12 cellular contexts compared by ENCODE assay signal in genomic region chr7:35695987-35696386, GRCh38. TPM values are rescaled to one million over a fixed set of nuclear protein-coding genes. Genes with fewer than 3 reads are reported as not detected.
DNase-seq lines count a peak whose midpoint lies in the region; ATAC-seq, FAIRE-seq and TF ChIP-seq lines count a peak whose summit lies in the region.
"Had no signal": no experiment of that assay in that cellular context is flagged by ENCODE, and none has a peak within 500 bp of the region (broad histone marks: within the 10 kb centered on the region; RNA-seq: fewer than 3 reads in every experiment).

No MANE protein-coding gene starts in this region.

- peaks cover 11% of the 10 kb centered on the region for H4K20me1 ChIP-seq in HepG2 (ENCODE audit: insufficient read depth, low read length)

- TF ChIP-seq POLR2A in HepG2 (IDR thresholded peaks at IDR 0.05; ENCODE audit: insufficient read depth in 1 of 2, low read depth in 2 of 2, low read length in 2 of 2): no peak

- TF ChIP-seq EP300 in HepG2 (IDR thresholded peaks at IDR 0.05; ENCODE audit: low read depth in 2 of 2, low read length in 2 of 2) (no peak), HepG2 (CRISPR knock-in tag; IDR thresholded peaks at IDR 0.05; ENCODE audit: borderline replicate concordance) (no peak)

- no peak for ATAC-seq in HepG2
- no peak for ATAC-seq in thoracic aorta (ENCODE audit: insufficient number of reproducible peaks, low FRiP score, low read depth)

- BruUV-seq in HepG2 (replicated peaks; lab: Mats Ljungman, UMichigan): TSS peak; percentile 87

- DNase-seq in activated T-cell treated with anti-CD3 and anti-CD28 coated beads, Interleukin-2, amount 50 U/mL, for 24 hours: no peak
- DNase-seq in activated T-cell treated with anti-CD3 and anti-CD28 coated beads, Interleukin-2, amount 50 U/mL, for 48 hours: no peak
- DNase-seq in HepG2 (ENCODE audit: low spot score) (no peak), thoracic aorta (ENCODE audit: low spot score) (no peak), GM03348 (ENCODE audit: low spot score) (no peak), NK-92 (lab: John Stamatoyannopoulos, UW; ENCODE audit: unreplicated experiment) (no peak), H7 (no peak)
- DNase-seq: cortex of kidney; NK-92 treated with Interleukin-12 subunit alpha and Interleukin-12 subunit beta, amount 100 ng/mL, for 24 hours; stimulated activated CD4-positive, alpha-beta T cell treated with anti-CD3 and anti-CD28 coated beads, Interleukin-2, amount 100 ng/mL, for 48 hours had no signal

- FAIRE-seq in HepG2 (lab: Jason Lieb, UNC): no peak
- FAIRE-seq: D721Med had no signal

- TF ChIP-seq CTCF in HepG2 (CRISPR knock-in tag; IDR thresholded peaks at IDR 0.05) (no peak), thoracic aorta (IDR thresholded peaks at IDR 0.05) (no peak)

- H3K36me3 ChIP-seq in HepG2 (replicated peaks in 1 of 2; ENCODE audit: control insufficient read depth in 1 of 2, insufficient read depth in 2 of 2, low read length in 2 of 2) (peaks cover 0 to 1% of the 10 kb centered on the region in 2 experiments; a peak in 1 of 5 replicates), thoracic aorta (no peaks in the 10 kb centered on the region), H7 (replicated peaks; ENCODE audit: control insufficient read depth, insufficient read depth, low read length) (no peaks in the 10 kb centered on the region)

- 94% methylated on average over 7 of the region's 7 CpGs for WGBS in HepG2 (ENCODE audit: low lambda C conversion rate)

- CTCF ChIA-PET in HepG2 (lab: Yijun Ruan, JAX; ENCODE audit: low intra/inter-chr PET ratio, low total read pairs): no interaction called here

- no peaks in the 10 kb centered on the region for H3K9me3 ChIP-seq in HepG2 (ENCODE audit: low read length)
- no peaks in the 10 kb centered on the region for H3K9me3 ChIP-seq in thoracic aorta

- in situ Hi-C loops in HepG2 (cut with HindIII; ENCODE audit: extremely low pct_ligation_motif_present, low pct_unique_long_range_greater_than_20kb): no loop called here

- H3K79me2 ChIP-seq in HepG2 (ENCODE audit: insufficient read depth, low read length): peaks cover 32% of the 10 kb centered on the region

- peak overlapping the region; percentile 98 for H3K27ac Mint-ChIP-seq in activated T-cell treated with anti-CD3 and anti-CD28 coated beads, Interleukin-2, amount 50 U/mL, for 24 hours
- H3K27ac Mint-ChIP-seq in activated naive CD8-positive, alpha-beta T cell: peak overlapping the region; percentile 99

- H2AFZ ChIP-seq in HepG2 (ENCODE audit: low read length): no peak overlapping the region

- H3K27me3 Mint-ChIP-seq in activated T-cell treated with anti-CD3 and anti-CD28 coated beads, Interleukin-2, amount 50 U/mL, for 24 hours: no peaks in the 10 kb centered on the region
- no peaks in the 10 kb centered on the region for H3K27me3 Mint-ChIP-seq in activated naive CD8-positive, alpha-beta T cell

- intact Hi-C loops in HepG2 (cut with micrococcal nuclease; ENCODE audit: unreplicated experiment): loop anchor here (2.0 to 10.0 kb wide), 2 partner anchors 49 to 941 kb away; no protein-coding TSS in a partner anchor

- H3K9ac ChIP-seq in HepG2 (ENCODE audit: insufficient read depth, low read depth, low read length): peak overlapping the region; percentile 91

- H3K4me2 ChIP-seq in HepG2 (ENCODE audit: low read depth, low read length): peak overlapping the region; percentile 97

- no peak for TF ChIP-seq RAD21 in HepG2 (CRISPR knock-in tag; IDR thresholded peaks at IDR 0.05)

- H3K36me3 Mint-ChIP-seq in activated T-cell treated with anti-CD3 and anti-CD28 coated beads, Interleukin-2, amount 50 U/mL, for 24 hours (ENCODE audit: low read depth): peaks cover 34% of the 10 kb centered on the region
- peaks cover 15% of the 10 kb centered on the region for H3K36me3 Mint-ChIP-seq in activated naive CD8-positive, alpha-beta T cell

- peaks cover 2% of the 10 kb centered on the region for H3K9me3 Mint-ChIP-seq in activated T-cell treated with anti-CD3 and anti-CD28 coated beads, Interleukin-2, amount 50 U/mL, for 24 hours
- no peaks in the 10 kb centered on the region for H3K9me3 Mint-ChIP-seq in activated naive CD8-positive, alpha-beta T cell (ENCODE audit: low read depth)

- peak overlapping the region; percentile 89 for H3K4me3 Mint-ChIP-seq in activated T-cell treated with anti-CD3 and anti-CD28 coated beads, Interleukin-2, amount 50 U/mL, for 24 hours
- H3K4me3 Mint-ChIP-seq in activated naive CD8-positive, alpha-beta T cell: peak overlapping the region; percentile 98

- no peaks in the 10 kb centered on the region; a peak in 1 of 5 replicates for H3K27me3 ChIP-seq in HepG2 (ENCODE audit: control insufficient read depth in 1 of 2, insufficient read depth in 2 of 2, low read length in 2 of 2)
- H3K27me3 ChIP-seq in thoracic aorta (replicated peaks; ENCODE audit: insufficient read depth): no peaks in the 10 kb centered on the region
- H3K27me3 ChIP-seq in H7 (ENCODE audit: control insufficient read depth, insufficient read depth, low read length): no peaks in the 10 kb centered on the region

- H3K4me1 ChIP-seq in HepG2 (ENCODE audit: insufficient read depth, low read length): peaks cover 48% of the 10 kb centered on the region
- peaks cover 21 to 30% of the 10 kb centered on the region in 2 donors for H3K4me1 ChIP-seq in thoracic aorta (ENCODE audit: control insufficient read depth in 1 of 2, low read depth in 2 of 2)

- H3K4me1 Mint-ChIP-seq in activated T-cell treated with anti-CD3 and anti-CD28 coated beads, Interleukin-2, amount 50 U/mL, for 24 hours (ENCODE audit: low read depth): peaks cover 67% of the 10 kb centered on the region
- H3K4me1 Mint-ChIP-seq in activated naive CD8-positive, alpha-beta T cell (ENCODE audit: low read depth): peaks cover 61% of the 10 kb centered on the region

- H3K4me3 ChIP-seq in HepG2 (replicated peaks in 1 of 3; ENCODE audit: insufficient read depth in 1 of 3, low read depth in 2 of 3, low read length in 3 of 3) (peak overlapping the region; percentile 78 to 97 (median 89); a peak in 4 of 6 replicates), thoracic aorta (peak overlapping the region; percentile 97), H7 (ENCODE audit: insufficient read depth, low read depth, low read length) (no peak overlapping the region; the same call in 1 of the 2 replicates)

- H3K27ac ChIP-seq in HepG2 (ENCODE audit: extremely low read length, insufficient read depth, low read length) (no peak overlapping the region), thoracic aorta (no peak overlapping the region)

- POLR2A ChIA-PET in HepG2 (lab: Yijun Ruan, JAX): interaction anchor here (6.0 kb wide), 1 partner anchor 105 kb away, joined by 52 read pairs; the partner anchor contains the start of gene SEPTIN7

TF ChIP-seq in HepG2, 621 proteins besides CTCF, POLR2A, EP300 and RAD21 (continues in another document):
- TF ChIP-seq STAT5B (CRISPR knock-in tag; IDR thresholded peaks at IDR 0.05) (no peak), ZSCAN29 (CRISPR knock-in tag; conservative IDR thresholded peaks at IDR 0.05) (no peak), MED13 (CRISPR knock-in tag; IDR thresholded peaks at IDR 0.05) (no peak)
- TF ChIP-seq, protein P1, sequence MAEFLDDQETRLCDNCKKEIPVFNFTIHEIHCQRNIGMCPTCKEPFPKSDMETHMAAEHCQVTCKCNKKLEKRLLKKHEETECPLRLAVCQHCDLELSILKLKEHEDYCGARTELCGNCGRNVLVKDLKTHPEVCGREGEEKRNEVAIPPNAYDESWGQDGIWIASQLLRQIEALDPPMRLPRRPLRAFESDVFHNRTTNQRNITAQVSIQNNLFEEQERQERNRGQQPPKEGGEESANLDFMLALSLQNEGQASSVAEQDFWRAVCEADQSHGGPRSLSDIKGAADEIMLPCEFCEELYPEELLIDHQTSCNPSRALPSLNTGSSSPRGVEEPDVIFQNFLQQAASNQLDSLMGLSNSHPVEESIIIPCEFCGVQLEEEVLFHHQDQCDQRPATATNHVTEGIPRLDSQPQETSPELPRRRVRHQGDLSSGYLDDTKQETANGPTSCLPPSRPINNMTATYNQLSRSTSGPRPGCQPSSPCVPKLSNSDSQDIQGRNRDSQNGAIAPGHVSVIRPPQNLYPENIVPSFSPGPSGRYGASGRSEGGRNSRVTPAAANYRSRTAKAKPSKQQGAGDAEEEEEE (CRISPR knock-in tag; IDR thresholded peaks at IDR 0.05; ENCODE audit: borderline replicate concordance): no peak

RNA-seq across cellular contexts. Expression of gene HERPUD2, which starts 1.1 kb away (rescaled TPM):
- 10.4 and 10.7 TPM in 2 replicates for total RNA-seq in HepG2 (2016; rRNA removed; fragmentation: Illumina TruSeq; extraction: Trizol)
- 4.8 and 6.9 TPM in 2 replicates for total RNA-seq in HepG2 (2016; cell fraction: cytosol; rRNA removed; fragmentation: Illumina TruSeq; extraction: Trizol; ENCODE audit: low read depth)
- total RNA-seq in HepG2 (2016; cell fraction: insoluble cytoplasmic fraction; rRNA removed; fragmentation: Illumina TruSeq; extraction: Trizol): 8.1 and 9.2 TPM in 2 replicates
- total RNA-seq in HepG2 (2016; cell fraction: membrane; rRNA removed; fragmentation: Illumina TruSeq; extraction: Trizol): 8.7 and 11.4 TPM in 2 replicates
- 7.9 and 9.8 TPM in 2 replicates for total RNA-seq in HepG2 (2016; cell fraction: nucleus; rRNA removed; fragmentation: Illumina TruSeq; extraction: Trizol)
- polyA plus RNA-seq in HepG2 (2011; rRNA removed): 38.6 and 41.5 TPM in 2 replicates
- polyA plus RNA-seq in HepG2 (2011; cell fraction: cytosol; rRNA removed): 25.1 and 28.9 TPM in 2 replicates
- polyA plus RNA-seq in HepG2 (2011; cell fraction: nucleus; rRNA removed): 15.1 and 15.2 TPM in 2 replicates
- polyA plus RNA-seq in HepG2 (2012): 14.4 and 14.8 TPM in 2 replicates
- polyA plus RNA-seq in HepG2 (2016; cell fraction: cytosol; fragmentation: Illumina TruSeq; extraction: Trizol; ENCODE audit: low read depth): 1.7 and 2.5 TPM in 2 replicates
- 11.0 and 11.1 TPM in 2 replicates for polyA plus RNA-seq in HepG2 (2016; cell fraction: insoluble cytoplasmic fraction; fragmentation: Illumina TruSeq; extraction: Trizol; ENCODE audit: low read depth)
- 5.4 and 5.8 TPM in 2 replicates for polyA plus RNA-seq in HepG2 (2016; cell fraction: membrane; fragmentation: Illumina TruSeq; extraction: Trizol; ENCODE audit: low read depth)
- polyA plus RNA-seq in HepG2 (2016; cell fraction: nucleus; fragmentation: Illumina TruSeq; extraction: Trizol; ENCODE audit: insufficient read depth, low read depth): 9.9 and 12.3 TPM in 2 replicates
- polyA minus RNA-seq in HepG2 (2011; rRNA and poly(A)+ RNA removed; ENCODE audit: low replicate concordance): 67.6 and 68.6 TPM in 2 replicates
- 21.0 and 26.4 TPM in 2 replicates for polyA minus RNA-seq in HepG2 (2011; cell fraction: cytosol; rRNA and poly(A)+ RNA removed)
- polyA minus RNA-seq in HepG2 (2011; cell fraction: nucleus; rRNA and poly(A)+ RNA removed): 38.2 and 43.6 TPM in 2 replicates
- total RNA-seq in thoracic aorta: 10 to 100 TPM; 24.3 to 59.2 TPM
- total RNA-seq in H7 (2014; rRNA removed; shearing (Covaris generic)): 15.9 and 16.7 TPM in 2 replicates
